ENCODE assay signal across 20 cellular contexts in genomic region chr10:86249794-86250193, GRCh38.
"Had no signal": no experiment of that assay in that cellular context is flagged by ENCODE, and none has a peak within 500 bp of the region (broad histone marks: within the 10 kb centered on the region; RNA-seq: fewer than 3 reads in every experiment).

No MANE protein-coding gene starts in this region.

- ATAC-seq: foreskin keratinocyte, gastroesophageal sphincter, left lung, lower lobe of right lung, mucosa of descending colon had no signal

- H3K4me3 ChIP-seq: dorsolateral prefrontal cortex, esophagus muscularis mucosa, gastroesophageal sphincter, heart right ventricle, left lung, lower lobe of right lung, mucosa of descending colon had no signal

- H3K27me3 ChIP-seq: dorsolateral prefrontal cortex, esophagus muscularis mucosa, foreskin keratinocyte had no signal

- DNase-seq: dermis blood vessel endothelial cell; effector CD4-positive, alpha-beta T cell; effector memory CD4-positive, alpha-beta T cell; foreskin keratinocyte; heart right ventricle; left cardiac atrium; left lung; left ventricle myocardium superior; lower lobe of right lung; mesenchymal stem cell; mucosa of descending colon; naive B cell had no signal

- H3K9me3 ChIP-seq: esophagus muscularis mucosa, gastroesophageal sphincter, lower lobe of right lung had no signal

- FAIRE-seq: colon, endothelial cell of umbilical vein, frontal cortex, islet of Langerhans, keratinocyte had no signal

- H3K36me3 ChIP-seq: esophagus muscularis mucosa, gastroesophageal sphincter, heart right ventricle, left lung, lower lobe of right lung had no signal

- H3K27ac ChIP-seq: esophagus muscularis mucosa, foreskin keratinocyte, gastroesophageal sphincter, heart right ventricle, left lung, lower lobe of right lung had no signal

- H3K4me1 ChIP-seq: esophagus muscularis mucosa, foreskin keratinocyte, gastroesophageal sphincter, left lung, lower lobe of right lung had no signal
